8 cellular contexts compared by ENCODE assay signal in genomic region chr6:25652007-25652515, GRCh38. TPM values are rescaled to one million over a fixed set of nuclear protein-coding genes. Genes with fewer than 3 reads are reported as not detected.
DNase-seq lines count a peak whose midpoint lies in the region; ATAC-seq and TF ChIP-seq lines count a peak whose summit lies in the region.

Gene SCGN (plus strand): TSS chr6:25652215. CDS start chr6:25652404, 189 bp downstream.

- TF ChIP-seq POLR2A in suprapubic skin (IDR thresholded peaks at IDR 0.05) = no peak

- H3K4me3 ChIP-seq in Caco-2 (ENCODE audit: low read depth, low read length) = peak within 1 kb of the TSS; percentile 42
- peak within 1 kb of the TSS; percentile 52 for H3K4me3 ChIP-seq in epithelial cell of proximal tubule (ENCODE audit: low read depth, low read length)
- H3K4me3 ChIP-seq in mucosa of descending colon = no peak within 1 kb of the TSS
- peak within 1 kb of the TSS; percentile 19 for H3K4me3 ChIP-seq in suprapubic skin

- no peak for TF ChIP-seq EP300 in suprapubic skin (IDR thresholded peaks at IDR 0.05)

- peak; percentile 73 to 86 for DNase-seq in Caco-2
- DNase-seq in LHCN-M2 (ENCODE audit: low read depth) = peak; percentile 31
- peak; percentile 12 to 20 for DNase-seq in activated CD4-positive, alpha-beta T cell treated with anti-CD3 and anti-CD28 coated beads, Interleukin-2, amount 50 U/mL, for 24 hours (ENCODE audit: low read depth in 1 of 2, low spot score in 1 of 2)
- DNase-seq in epithelial cell of proximal tubule (ENCODE audit: low read depth) = peak; percentile 20
- peak; percentile 45 to 79 (median 78) for DNase-seq in mucosa of descending colon
- peak; percentile 64 to 83 for DNase-seq in suprapubic skin (ENCODE audit: low spot score in 2 of 2)

- H3K9me3 Mint-ChIP-seq in Caco-2 (ENCODE audit: unreplicated experiment) = no peaks in the 10 kb centered on the region

- H3K9me3 ChIP-seq in Caco-2 (no peaks in the 10 kb centered on the region), mucosa of descending colon (no peaks in the 10 kb centered on the region), suprapubic skin (no peaks in the 10 kb centered on the region)

- H3K27ac ChIP-seq in suprapubic skin = no peak within 1 kb of the TSS

- POLR2A ChIA-PET in Caco-2 (lab: Charles Lee) = no interaction called here

- H3K27ac Mint-ChIP-seq in Caco-2 (ENCODE audit: unreplicated experiment) = no peak within 1 kb of the TSS

- WGBS in suprapubic skin = 5% methylated on average over 24 of the region's 35 CpGs

- H3K36me3 Mint-ChIP-seq in Caco-2 (ENCODE audit: insufficient read depth, unreplicated experiment) = no peaks in the 10 kb centered on the region

- TF ChIP-seq CTCF in Caco-2 (IDR thresholded peaks at IDR 0.05; ENCODE audit: insufficient read depth in 1 of 2, low read depth in 1 of 2, low read length in 1 of 2, severe bottlenecking in 1 of 2, unreplicated experiment in 1 of 2) (no peak), epithelial cell of proximal tubule (conservative IDR thresholded peaks at IDR 0.05; ENCODE audit: low read depth, low read length) (no peak), mucosa of descending colon (IDR thresholded peaks at IDR 0.05) (no peak), suprapubic skin (IDR thresholded peaks at IDR 0.05) (no peak)

- H3K27me3 Mint-ChIP-seq in Caco-2 (ENCODE audit: insufficient read depth, unreplicated experiment) = peaks cover 8% of the 10 kb centered on the region

- H3K4me3 Mint-ChIP-seq in Caco-2 (ENCODE audit: unreplicated experiment) = peak within 1 kb of the TSS; percentile 75

- ATAC-seq in mucosa of descending colon = peak; percentile 87
- ATAC-seq in GM18907 (IDR thresholded peaks at IDR 0.05; ENCODE audit: unreplicated experiment) = no peak
- ATAC-seq in HG02763 (IDR thresholded peaks at IDR 0.05; ENCODE audit: unreplicated experiment) = no peak

- BruUV-seq in Caco-2 (replicated peaks; lab: Mats Ljungman, UMichigan) = no TSS peak

- intact Hi-C loops in Caco-2 (cut with micrococcal nuclease; ENCODE audit: unreplicated experiment) (loop anchor here (1.0 kb wide), 1 partner anchor 16 kb away; no protein-coding TSS in a partner anchor), mucosa of descending colon (cut with DNase I, micrococcal nuclease) (no loop called here)

- CTCF ChIA-PET in Caco-2 (lab: Charles Lee) = interaction anchor here (0.8 kb wide), 1 partner anchor 14 kb away, joined by 3 read pairs; no protein-coding TSS in a partner anchor

- H3K36me3 ChIP-seq in Caco-2 (ENCODE audit: control insufficient read depth, insufficient read depth, low read length) (no peaks in the 10 kb centered on the region), mucosa of descending colon (ENCODE audit: low read depth) (no peaks in the 10 kb centered on the region), suprapubic skin (no peaks in the 10 kb centered on the region)

- peaks cover 15% of the 10 kb centered on the region for H3K4me1 Mint-ChIP-seq in Caco-2 (ENCODE audit: low read depth, unreplicated experiment)

- H3K4me1 ChIP-seq in Caco-2 (no peaks in the 10 kb centered on the region), mucosa of descending colon (ENCODE audit: low read depth) (no peaks in the 10 kb centered on the region), suprapubic skin (no peaks in the 10 kb centered on the region)

- H3K27me3 ChIP-seq in Caco-2 (replicated peaks; ENCODE audit: control insufficient read depth, insufficient read depth, low read length) = no peaks in the 10 kb centered on the region
- peaks cover 46% of the 10 kb centered on the region for H3K27me3 ChIP-seq in suprapubic skin

RNA-seq across cellular contexts. Expression of gene SCGN, which starts in this region (rescaled TPM):
- total RNA-seq in Caco-2 (2022) (7.7 and 11.7 TPM in 2 replicates), LHCN-M2 (2014; rRNA removed) (0.19 and 0.23 TPM in 2 replicates), epithelial cell of proximal tubule (not detected in 2 replicates), mucosa of descending colon (10 to 100 TPM in 1 of 3 donors, 1 to 10 TPM in 2; 6.4 to 18.5 (median 7.4) TPM), suprapubic skin (under 1 TPM in 1 of 4 donors, not detected in 3; 0.34 TPM)
- polyA plus RNA-seq in LHCN-M2 (2012) = 0.07 TPM

Comparison
In these comparisons a context has a peak if more than half of its experiments do, and no peak if none do; other contexts are left out.
1. Peak in DNase-seq in LHCN-M2; RNA of the gene not detected or under 1 TPM.
2. Peak in DNase-seq and H3K4me3 ChIP-seq in epithelial cell of proximal tubule; RNA of the gene not detected or under 1 TPM.
3. Peak in DNase-seq and H3K4me3 ChIP-seq in suprapubic skin; RNA of the gene not detected or under 1 TPM.
4. DNase-seq: peak in every context shown above with its lines; median percentile 80 in Caco-2; 78 in mucosa of descending colon; 74 in suprapubic skin; 31 in LHCN-M2; 20 in epithelial cell of proximal tubule; 16 in activated CD4-positive, alpha-beta T cell treated with anti-CD3 and anti-CD28 coated beads, Interleukin-2, amount 50 U/mL, for 24 hours.